Comparison of ENCODE assay signal across 21 cellular contexts in genomic region chr20:1660263-1660662, GRCh38. TPM values are rescaled to one million over a fixed set of nuclear protein-coding genes. Genes with fewer than 3 reads are reported as not detected.
DNase-seq lines count a peak whose midpoint lies in the region; ATAC-seq, FAIRE-seq and TF ChIP-seq lines count a peak whose summit lies in the region.
"Had no signal": no experiment of that assay in that cellular context is flagged by ENCODE, and none has a peak within 500 bp of the region (broad histone marks: within the 10 kb centered on the region; RNA-seq: fewer than 3 reads in every experiment).

No MANE protein-coding gene starts in this region.

- FAIRE-seq in bronchial epithelial cell (lab: Jason Lieb, UNC): no peak
- FAIRE-seq: endometrium had no signal

- H3K27me3 Mint-ChIP-seq in MCF 10A (ENCODE audit: insufficient read depth, unreplicated experiment): peaks cover 11% of the 10 kb centered on the region
- H3K27me3 Mint-ChIP-seq in T-helper 2 cell treated with Interferon-gamma antibody and Interleukin-4, amounts not matched to agents 5 μg/mL and 100 μg/mL, for 36 hours (ENCODE audit: low read depth): no peaks in the 10 kb centered on the region

- no peaks in the 10 kb centered on the region for H3K9me3 ChIP-seq in breast epithelium

- no peak for TF ChIP-seq CTCF in MCF 10A (IDR thresholded peaks at IDR 0.05; ENCODE audit: unreplicated experiment)
- no peak for TF ChIP-seq CTCF in breast epithelium (IDR thresholded peaks at IDR 0.05)
- TF ChIP-seq CTCF in bronchial epithelial cell (IDR thresholded peaks at IDR 0.05; ENCODE audit: insufficient read depth, low read length, severe bottlenecking): no peak

- no peak overlapping the region for H3K27ac ChIP-seq in breast epithelium

- BruUV-seq in MCF 10A (replicated peaks; lab: Mats Ljungman, UMichigan): no TSS peak

- CTCF ChIA-PET in MCF 10A (lab: Yijun Ruan, JAX): interaction anchor here (0.5 to 1.5 kb wide), 2 partner anchors 30 to 74 kb away, joined by 3 to 4 read pairs; no protein-coding TSS in a partner anchor

- ATAC-seq in HG02623 (IDR thresholded peaks at IDR 0.05; ENCODE audit: unreplicated experiment): no peak
- ATAC-seq in GM21447 (IDR thresholded peaks at IDR 0.05; ENCODE audit: unreplicated experiment): no peak

- no peak for TF ChIP-seq POLR2A in breast epithelium (IDR thresholded peaks at IDR 0.05)

- H3K27ac Mint-ChIP-seq in MCF 10A (ENCODE audit: low read depth, unreplicated experiment): no peak overlapping the region
- peak overlapping the region; percentile 89 for H3K27ac Mint-ChIP-seq in T-helper 2 cell treated with Interferon-gamma antibody and Interleukin-4, amounts not matched to agents 5 μg/mL and 100 μg/mL, for 36 hours
- H3K27ac Mint-ChIP-seq: stimulated activated naive B cell treated with anti-CD40 and anti-IgM and Interleukin-4, amounts not matched to agents 10 μg/mL and 1 μg/mL and 100 μg/mL, for 72 hours had no signal

- H3K36me3 Mint-ChIP-seq in MCF 10A (ENCODE audit: insufficient read depth, unreplicated experiment): no peaks in the 10 kb centered on the region
- H3K36me3 Mint-ChIP-seq in T-helper 2 cell treated with Interferon-gamma antibody and Interleukin-4, amounts not matched to agents 5 μg/mL and 100 μg/mL, for 36 hours (ENCODE audit: low read depth): peaks cover 20% of the 10 kb centered on the region
- H3K36me3 Mint-ChIP-seq: stimulated activated naive B cell treated with anti-CD40 and anti-IgM and Interleukin-4, amounts not matched to agents 10 μg/mL and 1 μg/mL and 100 μg/mL, for 72 hours had no signal

- no peaks in the 10 kb centered on the region for H3K4me1 ChIP-seq in breast epithelium

- no peak overlapping the region for H3K4me3 ChIP-seq in breast epithelium
- no peak overlapping the region for H3K4me3 ChIP-seq in bronchial epithelial cell (ENCODE audit: low read depth, low read length)
- H3K4me3 ChIP-seq: skin epidermis had no signal

- H3K36me3 ChIP-seq in breast epithelium (no peaks in the 10 kb centered on the region), bronchial epithelial cell (ENCODE audit: control insufficient read depth, insufficient read depth, low read length) (no peaks in the 10 kb centered on the region)

- no peak overlapping the region for H3K4me3 Mint-ChIP-seq in MCF 10A (ENCODE audit: unreplicated experiment)
- peak overlapping the region; percentile 58 for H3K4me3 Mint-ChIP-seq in T-helper 2 cell treated with Interferon-gamma antibody and Interleukin-4, amounts not matched to agents 5 μg/mL and 100 μg/mL, for 36 hours
- H3K4me3 Mint-ChIP-seq: stimulated activated naive B cell treated with anti-CD40 and anti-IgM and Interleukin-4, amounts not matched to agents 10 μg/mL and 1 μg/mL and 100 μg/mL, for 72 hours had no signal

- H3K4me1 Mint-ChIP-seq in MCF 10A (ENCODE audit: insufficient read depth, unreplicated experiment): peaks cover 9% of the 10 kb centered on the region
- H3K4me1 Mint-ChIP-seq in T-helper 2 cell treated with Interferon-gamma antibody and Interleukin-4, amounts not matched to agents 5 μg/mL and 100 μg/mL, for 36 hours (ENCODE audit: low read depth): peaks cover 85% of the 10 kb centered on the region

- H3K27me3 ChIP-seq in breast epithelium (peaks cover 0 to 10% of the 10 kb centered on the region in 2 donors), bronchial epithelial cell (ENCODE audit: control insufficient read depth, insufficient read depth, low read length) (no peaks in the 10 kb centered on the region)

- DNase-seq in MCF 10A (ENCODE audit: unreplicated experiment): peak; percentile 1
- DNase-seq in breast epithelium (ENCODE audit: low spot score in 2 of 2): no peak
- no peak for DNase-seq in T-helper 2 cell treated with Interferon-gamma antibody and Interleukin-4, amounts not matched to agents 5 μg/mL and 100 μg/mL, for 36 hours (ENCODE audit: low spot score)
- DNase-seq in bronchial epithelial cell (ENCODE audit: low read depth): peak; percentile 20
- no peak for DNase-seq in inferior parietal cortex (ENCODE audit: extremely low spot score)
- DNase-seq: cortex of kidney; GDM1; MM.1S; NCI-H1694 treated with DMSO at 0.1 percent for 48 hours; NCI-H2227 treated with DMSO at 0.1 percent for 48 hours; NCI-H774; Right ventricle myocardium superior; stimulated activated CD4-positive, alpha-beta T cell treated with anti-CD3 and anti-CD28 coated beads, Interleukin-2, amount 100 ng/mL, for 24 hours; stimulated activated naive B cell treated with anti-CD40 and anti-IgM and Interleukin-4, amounts not matched to agents 10 μg/mL and 1 μg/mL and 100 μg/mL, for 72 hours had no signal

- no peaks in the 10 kb centered on the region for H3K9me3 Mint-ChIP-seq in MCF 10A (ENCODE audit: unreplicated experiment)
- H3K9me3 Mint-ChIP-seq in T-helper 2 cell treated with Interferon-gamma antibody and Interleukin-4, amounts not matched to agents 5 μg/mL and 100 μg/mL, for 36 hours: no peaks in the 10 kb centered on the region
- H3K9me3 Mint-ChIP-seq: stimulated activated naive B cell treated with anti-CD40 and anti-IgM and Interleukin-4, amounts not matched to agents 10 μg/mL and 1 μg/mL and 100 μg/mL, for 72 hours had no signal

- intact Hi-C loops in MCF 10A (cut with micrococcal nuclease) (no loop called here), breast epithelium (cut with DNase I; ENCODE audit: low total_unique reads) (no loop called here)

- POLR2A ChIA-PET in MCF 10A (lab: Yijun Ruan, JAX): no interaction called here

RNA-seq across cellular contexts. Expression of gene SIRPG, which starts 2.7 kb away (rescaled TPM):
- not detected in 2 replicates for total RNA-seq in MCF 10A (2022)
- not detected for total RNA-seq in breast epithelium
- total RNA-seq in bronchial epithelial cell: not detected in 2 replicates
- total RNA-seq: glomerular endothelial cell, lung microvascular endothelial cell, OCI-LY7, Right ventricle myocardium superior had no signal

RNA-seq across cellular contexts. Expression of gene SIRPB1, which starts 40.5 kb away (rescaled TPM):
- total RNA-seq in MCF 10A (2022): 1.4 and 2.4 TPM in 2 replicates
- 1 to 10 TPM; 2.6 to 8.5 (median 5.8) TPM for total RNA-seq in breast epithelium
- total RNA-seq in bronchial epithelial cell: not detected in 2 replicates
- total RNA-seq: OCI-LY7 had no signal

Comparison
In these comparisons a context has a peak if more than half of its experiments do, and no peak if none do; other contexts are left out.
1. DNase-seq: peak in MCF 10A (single experiment) and bronchial epithelial cell (single experiment); none in breast epithelium (0 of 2), T-helper 2 cell treated with Interferon-gamma antibody and Interleukin-4, amounts not matched to agents 5 μg/mL and 100 μg/mL, for 36 hours (single experiment) and inferior parietal cortex (single experiment).